ENCODE assay signal across 1 cellular context in genomic region chr2:10030311-10030736, GRCh38.
TF ChIP-seq lines count a peak whose summit lies in the region.

No MANE protein-coding gene starts in this region.

TF ChIP-seq in HepG2, 621 proteins besides CTCF, POLR2A, EP300 and RAD21 (continued from another document and continues in another):
- TF ChIP-seq, protein P1, sequence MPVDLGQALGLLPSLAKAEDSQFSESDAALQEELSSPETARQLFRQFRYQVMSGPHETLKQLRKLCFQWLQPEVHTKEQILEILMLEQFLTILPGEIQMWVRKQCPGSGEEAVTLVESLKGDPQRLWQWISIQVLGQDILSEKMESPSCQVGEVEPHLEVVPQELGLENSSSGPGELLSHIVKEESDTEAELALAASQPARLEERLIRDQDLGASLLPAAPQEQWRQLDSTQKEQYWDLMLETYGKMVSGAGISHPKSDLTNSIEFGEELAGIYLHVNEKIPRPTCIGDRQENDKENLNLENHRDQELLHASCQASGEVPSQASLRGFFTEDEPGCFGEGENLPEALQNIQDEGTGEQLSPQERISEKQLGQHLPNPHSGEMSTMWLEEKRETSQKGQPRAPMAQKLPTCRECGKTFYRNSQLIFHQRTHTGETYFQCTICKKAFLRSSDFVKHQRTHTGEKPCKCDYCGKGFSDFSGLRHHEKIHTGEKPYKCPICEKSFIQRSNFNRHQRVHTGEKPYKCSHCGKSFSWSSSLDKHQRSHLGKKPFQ (CRISPR knock-in tag; IDR thresholded peaks at IDR 0.05; ENCODE audit: insufficient replicate concordance): no peak
- TF ChIP-seq ESRRA (CRISPR knock-in tag; IDR thresholded peaks at IDR 0.05; ENCODE audit: low read depth) (no peak), BHLHE40 (IDR thresholded peaks at IDR 0.05; ENCODE audit: low read length) (peak; percentile 89), NFE2L1 (CRISPR knock-in tag; IDR thresholded peaks at IDR 0.05; ENCODE audit: borderline replicate concordance) (no peak), ZNF713 (CRISPR knock-in tag; IDR thresholded peaks at IDR 0.05) (no peak), CHD2 (IDR thresholded peaks at IDR 0.05; ENCODE audit: low read depth, low read length) (no peak), FOXA1 (IDR thresholded peaks at IDR 0.05) (no peak), FOXA1 (CRISPR knock-in tag; IDR thresholded peaks at IDR 0.05) (no peak), ZIK1 (CRISPR knock-in tag; IDR thresholded peaks at IDR 0.05; ENCODE audit: borderline replicate concordance, low read depth) (no peak), FOXC1 (CRISPR knock-in tag; IDR thresholded peaks at IDR 0.05; ENCODE audit: borderline replicate concordance) (no peak), ZNF660 (CRISPR knock-in tag; IDR thresholded peaks at IDR 0.05; ENCODE audit: borderline replicate concordance, low read depth) (no peak), ZKSCAN8 (CRISPR knock-in tag; IDR thresholded peaks at IDR 0.05; ENCODE audit: borderline replicate concordance) (no peak), ZNF382 (CRISPR knock-in tag; IDR thresholded peaks at IDR 0.05; ENCODE audit: borderline replicate concordance) (no peak), ZNF740 (CRISPR knock-in tag; IDR thresholded peaks at IDR 0.05) (no peak), RFX5 (IDR thresholded peaks at IDR 0.05; ENCODE audit: low read depth, low read length) (no peak), TOE1 (CRISPR knock-in tag; IDR thresholded peaks at IDR 0.05) (no peak), ZBTB7A (CRISPR knock-in tag; IDR thresholded peaks at IDR 0.05) (no peak; the same call in 1 of the 2 replicates), ZNF350 (CRISPR knock-in tag; IDR thresholded peaks at IDR 0.05; ENCODE audit: borderline replicate concordance, low read depth) (no peak), ZNF766 (CRISPR knock-in tag; IDR thresholded peaks at IDR 0.05; ENCODE audit: borderline replicate concordance) (no peak), TBX2 (CRISPR knock-in tag; IDR thresholded peaks at IDR 0.05; ENCODE audit: borderline replicate concordance) (no peak), MYPOP (CRISPR knock-in tag; IDR thresholded peaks at IDR 0.05) (no peak), LCORL (IDR thresholded peaks at IDR 0.05) (no peak), LCORL (CRISPR knock-in tag; IDR thresholded peaks at IDR 0.05) (no peak), HOXA3 (CRISPR knock-in tag; IDR thresholded peaks at IDR 0.05) (no peak), SAP130 (CRISPR knock-in tag; IDR thresholded peaks at IDR 0.05; ENCODE audit: low read depth) (peak; percentile 57; the same call in 1 of the 2 replicates), RARA (CRISPR knock-in tag; IDR thresholded peaks at IDR 0.05) (no peak; the same call in 1 of the 2 replicates), ZFY (CRISPR knock-in tag; IDR thresholded peaks at IDR 0.05) (no peak), ATF7 (IDR thresholded peaks at IDR 0.05) (no peak), ATF7 (CRISPR knock-in tag; IDR thresholded peaks at IDR 0.05) (no peak), SATB2 (CRISPR knock-in tag; IDR thresholded peaks at IDR 0.05) (no peak), MED13 (CRISPR knock-in tag; IDR thresholded peaks at IDR 0.05) (no peak), DRAP1 (CRISPR knock-in tag; IDR thresholded peaks at IDR 0.05) (no peak), PITX1 (CRISPR knock-in tag; IDR thresholded peaks at IDR 0.05) (peak; percentile 50; the same call in 1 of the 2 replicates), PTBP1 (IDR thresholded peaks at IDR 0.05; ENCODE audit: low read depth, low read length, poor library complexity, severe bottlenecking) (no peak), ZNF781 (CRISPR knock-in tag; IDR thresholded peaks at IDR 0.05; ENCODE audit: borderline replicate concordance, not compliant biosample characterization) (no peak), ZNF619 (CRISPR knock-in tag; IDR thresholded peaks at IDR 0.05) (no peak), BRF2 (CRISPR knock-in tag; IDR thresholded peaks at IDR 0.05) (no peak), ZNF564 (CRISPR knock-in tag; IDR thresholded peaks at IDR 0.05) (no peak), ZNF737 (CRISPR knock-in tag; IDR thresholded peaks at IDR 0.05; ENCODE audit: borderline replicate concordance) (no peak), JARID2 (CRISPR knock-in tag; IDR thresholded peaks at IDR 0.05; ENCODE audit: insufficient replicate concordance) (no peak), NKX3-1 (CRISPR knock-in tag; IDR thresholded peaks at IDR 0.05) (no peak), ARNT2 (CRISPR knock-in tag; IDR thresholded peaks at IDR 0.05; ENCODE audit: low read depth) (no peak), ZBTB42 (CRISPR knock-in tag; IDR thresholded peaks at IDR 0.05) (no peak), ZNF468 (CRISPR knock-in tag; IDR thresholded peaks at IDR 0.05) (no peak), CREBL2 (CRISPR knock-in tag; IDR thresholded peaks at IDR 0.05; ENCODE audit: borderline replicate concordance) (no peak), ZNF101 (CRISPR knock-in tag; IDR thresholded peaks at IDR 0.05; ENCODE audit: borderline replicate concordance, low read depth) (no peak), TP53 (CRISPR knock-in tag; conservative IDR thresholded peaks at IDR 0.05) (no peak)
- TF ChIP-seq, protein P2, sequence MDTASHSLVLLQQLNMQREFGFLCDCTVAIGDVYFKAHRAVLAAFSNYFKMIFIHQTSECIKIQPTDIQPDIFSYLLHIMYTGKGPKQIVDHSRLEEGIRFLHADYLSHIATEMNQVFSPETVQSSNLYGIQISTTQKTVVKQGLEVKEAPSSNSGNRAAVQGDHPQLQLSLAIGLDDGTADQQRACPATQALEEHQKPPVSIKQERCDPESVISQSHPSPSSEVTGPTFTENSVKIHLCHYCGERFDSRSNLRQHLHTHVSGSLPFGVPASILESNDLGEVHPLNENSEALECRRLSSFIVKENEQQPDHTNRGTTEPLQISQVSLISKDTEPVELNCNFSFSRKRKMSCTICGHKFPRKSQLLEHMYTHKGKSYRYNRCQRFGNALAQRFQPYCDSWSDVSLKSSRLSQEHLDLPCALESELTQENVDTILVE (CRISPR knock-in tag; IDR thresholded peaks at IDR 0.05): no peak
- TF ChIP-seq, protein P3, sequence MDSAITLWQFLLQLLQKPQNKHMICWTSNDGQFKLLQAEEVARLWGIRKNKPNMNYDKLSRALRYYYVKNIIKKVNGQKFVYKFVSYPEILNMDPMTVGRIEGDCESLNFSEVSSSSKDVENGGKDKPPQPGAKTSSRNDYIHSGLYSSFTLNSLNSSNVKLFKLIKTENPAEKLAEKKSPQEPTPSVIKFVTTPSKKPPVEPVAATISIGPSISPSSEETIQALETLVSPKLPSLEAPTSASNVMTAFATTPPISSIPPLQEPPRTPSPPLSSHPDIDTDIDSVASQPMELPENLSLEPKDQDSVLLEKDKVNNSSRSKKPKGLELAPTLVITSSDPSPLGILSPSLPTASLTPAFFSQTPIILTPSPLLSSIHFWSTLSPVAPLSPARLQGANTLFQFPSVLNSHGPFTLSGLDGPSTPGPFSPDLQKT (CRISPR knock-in tag; IDR thresholded peaks at IDR 0.05; ENCODE audit: borderline replicate concordance): no peak
- TF ChIP-seq, protein P4, sequence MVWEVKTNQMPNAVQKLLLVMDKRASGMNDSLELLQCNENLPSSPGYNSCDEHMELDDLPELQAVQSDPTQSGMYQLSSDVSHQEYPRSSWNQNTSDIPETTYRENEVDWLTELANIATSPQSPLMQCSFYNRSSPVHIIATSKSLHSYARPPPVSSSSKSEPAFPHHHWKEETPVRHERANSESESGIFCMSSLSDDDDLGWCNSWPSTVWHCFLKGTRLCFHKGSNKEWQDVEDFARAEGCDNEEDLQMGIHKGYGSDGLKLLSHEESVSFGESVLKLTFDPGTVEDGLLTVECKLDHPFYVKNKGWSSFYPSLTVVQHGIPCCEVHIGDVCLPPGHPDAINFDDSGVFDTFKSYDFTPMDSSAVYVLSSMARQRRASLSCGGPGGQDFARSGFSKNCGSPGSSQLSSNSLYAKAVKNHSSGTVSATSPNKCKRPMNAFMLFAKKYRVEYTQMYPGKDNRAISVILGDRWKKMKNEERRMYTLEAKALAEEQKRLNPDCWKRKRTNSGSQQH (CRISPR knock-in tag; IDR thresholded peaks at IDR 0.05; ENCODE audit: low read depth): no peak
- TF ChIP-seq, protein P5, sequence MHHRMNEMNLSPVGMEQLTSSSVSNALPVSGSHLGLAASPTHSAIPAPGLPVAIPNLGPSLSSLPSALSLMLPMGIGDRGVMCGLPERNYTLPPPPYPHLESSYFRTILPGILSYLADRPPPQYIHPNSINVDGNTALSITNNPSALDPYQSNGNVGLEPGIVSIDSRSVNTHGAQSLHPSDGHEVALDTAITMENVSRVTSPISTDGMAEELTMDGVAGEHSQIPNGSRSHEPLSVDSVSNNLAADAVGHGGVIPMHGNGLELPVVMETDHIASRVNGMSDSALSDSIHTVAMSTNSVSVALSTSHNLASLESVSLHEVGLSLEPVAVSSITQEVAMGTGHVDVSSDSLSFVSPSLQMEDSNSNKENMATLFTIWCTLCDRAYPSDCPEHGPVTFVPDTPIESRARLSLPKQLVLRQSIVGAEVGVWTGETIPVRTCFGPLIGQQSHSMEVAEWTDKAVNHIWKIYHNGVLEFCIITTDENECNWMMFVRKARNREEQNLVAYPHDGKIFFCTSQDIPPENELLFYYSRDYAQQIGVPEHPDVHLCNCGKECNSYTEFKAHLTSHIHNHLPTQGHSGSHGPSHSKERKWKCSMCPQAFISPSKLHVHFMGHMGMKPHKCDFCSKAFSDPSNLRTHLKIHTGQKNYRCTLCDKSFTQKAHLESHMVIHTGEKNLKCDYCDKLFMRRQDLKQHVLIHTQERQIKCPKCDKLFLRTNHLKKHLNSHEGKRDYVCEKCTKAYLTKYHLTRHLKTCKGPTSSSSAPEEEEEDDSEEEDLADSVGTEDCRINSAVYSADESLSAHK (CRISPR knock-in tag; IDR thresholded peaks at IDR 0.05; ENCODE audit: borderline replicate concordance): no peak
- TF ChIP-seq, protein P6, sequence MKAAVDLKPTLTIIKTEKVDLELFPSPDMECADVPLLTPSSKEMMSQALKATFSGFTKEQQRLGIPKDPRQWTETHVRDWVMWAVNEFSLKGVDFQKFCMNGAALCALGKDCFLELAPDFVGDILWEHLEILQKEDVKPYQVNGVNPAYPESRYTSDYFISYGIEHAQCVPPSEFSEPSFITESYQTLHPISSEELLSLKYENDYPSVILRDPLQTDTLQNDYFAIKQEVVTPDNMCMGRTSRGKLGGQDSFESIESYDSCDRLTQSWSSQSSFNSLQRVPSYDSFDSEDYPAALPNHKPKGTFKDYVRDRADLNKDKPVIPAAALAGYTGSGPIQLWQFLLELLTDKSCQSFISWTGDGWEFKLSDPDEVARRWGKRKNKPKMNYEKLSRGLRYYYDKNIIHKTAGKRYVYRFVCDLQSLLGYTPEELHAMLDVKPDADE (CRISPR knock-in tag; IDR thresholded peaks at IDR 0.05): no peak
- TF ChIP-seq, protein P7, sequence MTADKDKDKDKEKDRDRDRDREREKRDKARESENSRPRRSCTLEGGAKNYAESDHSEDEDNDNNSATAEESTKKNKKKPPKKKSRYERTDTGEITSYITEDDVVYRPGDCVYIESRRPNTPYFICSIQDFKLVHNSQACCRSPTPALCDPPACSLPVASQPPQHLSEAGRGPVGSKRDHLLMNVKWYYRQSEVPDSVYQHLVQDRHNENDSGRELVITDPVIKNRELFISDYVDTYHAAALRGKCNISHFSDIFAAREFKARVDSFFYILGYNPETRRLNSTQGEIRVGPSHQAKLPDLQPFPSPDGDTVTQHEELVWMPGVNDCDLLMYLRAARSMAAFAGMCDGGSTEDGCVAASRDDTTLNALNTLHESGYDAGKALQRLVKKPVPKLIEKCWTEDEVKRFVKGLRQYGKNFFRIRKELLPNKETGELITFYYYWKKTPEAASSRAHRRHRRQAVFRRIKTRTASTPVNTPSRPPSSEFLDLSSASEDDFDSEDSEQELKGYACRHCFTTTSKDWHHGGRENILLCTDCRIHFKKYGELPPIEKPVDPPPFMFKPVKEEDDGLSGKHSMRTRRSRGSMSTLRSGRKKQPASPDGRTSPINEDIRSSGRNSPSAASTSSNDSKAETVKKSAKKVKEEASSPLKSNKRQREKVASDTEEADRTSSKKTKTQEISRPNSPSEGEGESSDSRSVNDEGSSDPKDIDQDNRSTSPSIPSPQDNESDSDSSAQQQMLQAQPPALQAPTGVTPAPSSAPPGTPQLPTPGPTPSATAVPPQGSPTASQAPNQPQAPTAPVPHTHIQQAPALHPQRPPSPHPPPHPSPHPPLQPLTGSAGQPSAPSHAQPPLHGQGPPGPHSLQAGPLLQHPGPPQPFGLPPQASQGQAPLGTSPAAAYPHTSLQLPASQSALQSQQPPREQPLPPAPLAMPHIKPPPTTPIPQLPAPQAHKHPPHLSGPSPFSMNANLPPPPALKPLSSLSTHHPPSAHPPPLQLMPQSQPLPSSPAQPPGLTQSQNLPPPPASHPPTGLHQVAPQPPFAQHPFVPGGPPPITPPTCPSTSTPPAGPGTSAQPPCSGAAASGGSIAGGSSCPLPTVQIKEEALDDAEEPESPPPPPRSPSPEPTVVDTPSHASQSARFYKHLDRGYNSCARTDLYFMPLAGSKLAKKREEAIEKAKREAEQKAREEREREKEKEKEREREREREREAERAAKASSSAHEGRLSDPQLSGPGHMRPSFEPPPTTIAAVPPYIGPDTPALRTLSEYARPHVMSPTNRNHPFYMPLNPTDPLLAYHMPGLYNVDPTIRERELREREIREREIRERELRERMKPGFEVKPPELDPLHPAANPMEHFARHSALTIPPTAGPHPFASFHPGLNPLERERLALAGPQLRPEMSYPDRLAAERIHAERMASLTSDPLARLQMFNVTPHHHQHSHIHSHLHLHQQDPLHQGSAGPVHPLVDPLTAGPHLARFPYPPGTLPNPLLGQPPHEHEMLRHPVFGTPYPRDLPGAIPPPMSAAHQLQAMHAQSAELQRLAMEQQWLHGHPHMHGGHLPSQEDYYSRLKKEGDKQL (CRISPR knock-in tag; IDR thresholded peaks at IDR 0.05; ENCODE audit: low read depth): no peak
